ENCODE assay signal across 13 cellular contexts in genomic region chr17:50419577-50419976, GRCh38. TPM values are rescaled to one million over a fixed set of nuclear protein-coding genes. Genes with fewer than 3 reads are reported as not detected.
"Had no signal": no experiment of that assay in that cellular context is flagged by ENCODE, and none has a peak within 500 bp of the region (broad histone marks: within the 10 kb centered on the region; RNA-seq: fewer than 3 reads in every experiment).

No MANE protein-coding gene starts in this region.

RNA-seq across cellular contexts. Expression of gene EME1, which starts 46.5 kb away (rescaled TPM):
- total RNA-seq: ascending aorta had no signal

RNA-seq across cellular contexts. Expression of gene CHAD, which starts 49.1 kb away (rescaled TPM):
- total RNA-seq: activated CD8-positive, alpha-beta memory T cell treated with anti-CD3 and anti-CD28 coated beads for 36 hours; activated CD8-positive, alpha-beta memory T cell treated with anti-CD3 and anti-CD28 coated beads, Interleukin-2, amount 10 ng/mL, durations not matched to agents 7 days and 5 days; activated CD8-positive, alpha-beta T cell treated with anti-CD3 and anti-CD28 coated beads for 36 hours; activated T-helper 1 cell treated with anti-CD3 and anti-CD28 coated beads, Interleukin-12 subunit alpha, Interleukin-12 subunit beta, Interleukin-2, Interleukin-4 antibody, amounts not matched to agents 30 ng/mL and 10 ng/mL and 1 ng/mL, durations not matched to agents 14 hours and 24 hours and 36 hours; ascending aorta; cardiac muscle cell; endothelial cell of umbilical vein; fibroblast of lung; fibroblast of villous mesenchyme; gastroesophageal sphincter; glomerular endothelial cell; T-cell; T-helper 2 cell treated with Interferon-gamma antibody and Interleukin-4, amounts not matched to agents 100 ng/mL and 5 ng/mL, for 36 hours had no signal
- polyA plus RNA-seq: endothelial cell of umbilical vein, fibroblast of lung had no signal
